8 cellular contexts compared by ENCODE assay signal in the genomic region with DNA sequence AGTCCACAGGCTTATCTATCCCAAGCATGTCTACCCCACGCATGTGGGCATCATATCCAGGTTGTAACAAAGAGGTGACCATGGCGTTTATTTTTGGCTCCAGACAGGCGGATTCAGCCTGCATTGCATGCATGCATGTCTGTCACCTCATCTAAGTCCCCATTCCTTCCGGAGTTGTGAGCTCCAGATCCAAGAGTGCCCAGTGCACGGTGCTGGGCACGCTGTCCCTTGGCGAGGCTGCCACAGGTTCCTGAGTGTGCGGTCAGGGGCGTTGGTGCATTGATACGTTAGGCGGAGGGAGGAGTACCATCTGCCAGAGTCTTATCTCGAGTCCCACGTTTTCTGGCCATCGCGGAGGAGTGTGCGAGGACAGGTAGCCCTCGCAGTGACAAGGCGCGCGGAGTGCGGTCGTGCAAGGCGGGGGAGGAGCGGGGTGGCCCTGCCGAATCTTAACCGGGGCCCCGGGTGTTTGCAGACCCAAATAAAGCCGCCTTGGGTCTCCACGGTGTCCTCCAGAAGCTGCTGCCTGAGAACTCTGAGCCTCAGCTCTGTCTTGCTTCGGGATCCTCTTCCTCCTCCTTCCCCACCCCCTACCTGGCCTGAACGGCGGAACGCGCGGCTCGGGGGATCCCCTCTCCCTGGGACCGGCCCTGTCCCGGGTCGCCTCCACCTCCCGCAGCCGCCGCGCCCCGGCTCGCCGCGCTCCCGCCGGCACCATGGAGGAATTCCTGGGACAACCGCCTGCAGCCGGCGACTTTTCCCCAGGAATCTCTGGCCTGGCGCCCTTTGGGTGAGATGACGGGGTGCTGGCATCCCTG. TPM values are rescaled to one million over a fixed set of nuclear protein-coding genes. Genes with fewer than 3 reads are reported as not detected.
DNase-seq lines count a peak whose midpoint lies in the region; ATAC-seq and TF ChIP-seq lines count a peak whose summit lies in the region.

No MANE protein-coding gene starts in this region.

- H3K79me1 ChIP-seq in H9 (ENCODE audit: insufficient read depth, low read depth, low read length, poor library complexity, severe bottlenecking), result no peaks in the 10 kb centered on the region

- in situ Hi-C loops in astrocyte of the cerebellum (cut with HindIII; ENCODE audit: low sequenced_read_pairs), result no loop called here

- H3K4me3 Mint-ChIP-seq in H9, result peak overlapping the region; percentile 79 to 90
- H3K4me3 Mint-ChIP-seq in memory B cell, result peak overlapping the region; percentile 90
- H3K4me3 Mint-ChIP-seq in stimulated activated naive CD8-positive, alpha-beta T cell treated with anti-CD3 and anti-CD28 coated beads, Interleukin-15, amount 100 ng/mL, for 72 hours, result no peak overlapping the region

- no peaks in the 10 kb centered on the region for H3K9me2 ChIP-seq in PC-9 (ENCODE audit: insufficient read depth)

- no peak overlapping the region for H3K4ac ChIP-seq in H9 (ENCODE audit: low read depth, low read length)

- intact Hi-C loops in PC-9 (cut with micrococcal nuclease; ENCODE audit: unreplicated experiment), result no loop called here

- no peak overlapping the region for H2BK15ac ChIP-seq in H9 (ENCODE audit: low read depth, low read length)

- peaks cover 30% of the 10 kb centered on the region; the same call in 1 of the 2 replicates for H3K27me3 ChIP-seq in H9 (ENCODE audit: insufficient read depth, low read length)
- no peaks in the 10 kb centered on the region for H3K27me3 ChIP-seq in PC-9 (ENCODE audit: insufficient read depth, low read depth)

- H3K27me3 Mint-ChIP-seq in H9 (ENCODE audit: low read depth), result peaks cover 59% of the 10 kb centered on the region
- peaks cover 9% of the 10 kb centered on the region for H3K27me3 Mint-ChIP-seq in memory B cell
- peaks cover 41% of the 10 kb centered on the region for H3K27me3 Mint-ChIP-seq in stimulated activated naive CD8-positive, alpha-beta T cell treated with anti-CD3 and anti-CD28 coated beads, Interleukin-15, amount 100 ng/mL, for 72 hours

- no peaks in the 10 kb centered on the region for H3F3A ChIP-seq in PC-9 (ENCODE audit: insufficient read depth, low read depth)

- ATAC-seq in memory B cell (ENCODE audit: low read depth), result peak; percentile 31
- no peak for ATAC-seq in stimulated activated naive CD8-positive, alpha-beta T cell treated with anti-CD3 and anti-CD28 coated beads, Interleukin-15, amount 100 ng/mL, for 72 hours

- no peak overlapping the region for H2AK5ac ChIP-seq in H9 (ENCODE audit: insufficient read length, low read length)

- H3K36me3 Mint-ChIP-seq in H9 (ENCODE audit: insufficient read depth in 1 of 3, low read depth in 3 of 3) (no peaks in the 10 kb centered on the region; a peak in 2 of 7 replicates), memory B cell (no peaks in the 10 kb centered on the region)

- H4K91ac ChIP-seq in H9 (ENCODE audit: insufficient read length, low read depth, low read length), result no peak overlapping the region

- H3K36me3 ChIP-seq in PC-9 (ENCODE audit: low read depth), result no peaks in the 10 kb centered on the region

- no peak overlapping the region for H2BK12ac ChIP-seq in H9 (ENCODE audit: insufficient read length, low read depth, low read length)

- no peak overlapping the region for H4K8ac ChIP-seq in H9 (replicated peaks; ENCODE audit: insufficient read length, low read depth, low read length)

- no peak overlapping the region for H4K5ac ChIP-seq in H9 (ENCODE audit: insufficient read length, low read depth, low read length)

- peaks cover 14% of the 10 kb centered on the region for H3K23me2 ChIP-seq in H9 (ENCODE audit: insufficient read length, low read depth, low read length, poor library complexity, severe bottlenecking)

- H3K4me2 ChIP-seq in H9 (ENCODE audit: insufficient read depth, insufficient read length, low read length) (peak overlapping the region; percentile 96), PC-9 (no peak overlapping the region)

- no peaks in the 10 kb centered on the region for H3K79me2 ChIP-seq in H9 (ENCODE audit: insufficient read depth, low read length)
- H3K79me2 ChIP-seq in PC-9 (ENCODE audit: low read depth), result no peaks in the 10 kb centered on the region

- H3K4me1 Mint-ChIP-seq in H9 (peaks cover 16 to 18% of the 10 kb centered on the region in 2 experiments), memory B cell (peaks cover 13% of the 10 kb centered on the region)
- H3K4me1 Mint-ChIP-seq in stimulated activated naive CD8-positive, alpha-beta T cell treated with anti-CD3 and anti-CD28 coated beads, Interleukin-15, amount 100 ng/mL, for 72 hours, result no peaks in the 10 kb centered on the region

- H3K27ac Mint-ChIP-seq in H9, result no peak overlapping the region
- no peak overlapping the region for H3K27ac Mint-ChIP-seq in memory B cell
- no peak overlapping the region for H3K27ac Mint-ChIP-seq in stimulated activated naive CD8-positive, alpha-beta T cell treated with anti-CD3 and anti-CD28 coated beads, Interleukin-15, amount 100 ng/mL, for 72 hours

- H2BK20ac ChIP-seq in H9 (ENCODE audit: low read depth, low read length, poor library complexity, severe bottlenecking), result no peak overlapping the region

- H3K9me3 ChIP-seq in H9 (ENCODE audit: control insufficient read depth, low read depth, low read length) (no peaks in the 10 kb centered on the region), PC-9 (ENCODE audit: insufficient read depth, low read depth) (no peaks in the 10 kb centered on the region)

- H3K23ac ChIP-seq in H9 (ENCODE audit: insufficient read length, low read depth, low read length), result no peak overlapping the region

- H3K27ac ChIP-seq in H9 (ENCODE audit: insufficient read length, low read depth, low read length) (no peak overlapping the region), PC-9 (no peak overlapping the region)

- no peak overlapping the region; the same call in 1 of the 2 replicates for H3K14ac ChIP-seq in H9 (ENCODE audit: insufficient read depth, low read length)

- no peak overlapping the region for H2BK120ac ChIP-seq in H9 (ENCODE audit: low read depth, low read length, poor library complexity, severe bottlenecking)

- H4K20me1 ChIP-seq in H9 (ENCODE audit: control insufficient read depth, insufficient read depth, insufficient read length) (no peaks in the 10 kb centered on the region), PC-9 (ENCODE audit: insufficient read depth) (no peaks in the 10 kb centered on the region)

- H3K56ac ChIP-seq in H9 (ENCODE audit: insufficient read length, low read depth, low read length), result no peak overlapping the region

- POLR2A ChIA-PET in PC-9 (lab: Charles Lee; ENCODE audit: unreplicated experiment), result no interaction called here

- TF ChIP-seq CTCF in H9 (conservative IDR thresholded peaks at IDR 0.05) (no peak), astrocyte of the cerebellum (IDR thresholded peaks at IDR 0.05; ENCODE audit: low read depth, low read length, missing control alignments) (no peak), PC-9 (conservative IDR thresholded peaks at IDR 0.05) (no peak)

- WGBS in H9 (ENCODE audit: extremely low coverage, insufficient read length, low lambda C conversion rate), result no CpG with 5 or more reads among the region's 54 CpGs

- H3K9me3 Mint-ChIP-seq in H9 (no peaks in the 10 kb centered on the region; a peak in 1 of 5 replicates), memory B cell (no peaks in the 10 kb centered on the region)
- H3K9me3 Mint-ChIP-seq in stimulated activated naive CD8-positive, alpha-beta T cell treated with anti-CD3 and anti-CD28 coated beads, Interleukin-15, amount 100 ng/mL, for 72 hours, result peaks cover 0 to 9% of the 10 kb centered on the region in 2 donors

- H3T11ph ChIP-seq in H9 (ENCODE audit: low read length), result no peak overlapping the region

- H3K9ac ChIP-seq in H9 (ENCODE audit: extremely low read depth, insufficient read length, low read length), result peak overlapping the region; percentile 55

- no peak overlapping the region for H3K18ac ChIP-seq in H9 (ENCODE audit: insufficient read length, low read depth, low read length)

- H2AFZ ChIP-seq in H9 (ENCODE audit: low read length) (peak overlapping the region; percentile 9), PC-9 (no peak overlapping the region)

- CTCF ChIA-PET in PC-9 (lab: Charles Lee), result no interaction called here

- DNase-seq in AG20443 (ENCODE audit: low spot score), result peak; percentile 14
- DNase-seq in H9, result peak; percentile 40
- DNase-seq in astrocyte of the cerebellum (ENCODE audit: low read depth), result no peak
- peak in 1 of 2 donors; percentile 17 for DNase-seq in memory B cell (ENCODE audit: low spot score in 2 of 2)
- no peak for DNase-seq in ecto neural progenitor cell (ENCODE audit: low spot score)
- DNase-seq in activated CD4-positive, alpha-beta T cell treated with anti-CD3 and anti-CD28 coated beads, Interleukin-2, amount 50 U/mL, for 1 hour, result no peak
- no peak for DNase-seq in PC-9
- DNase-seq in stimulated activated naive CD8-positive, alpha-beta T cell treated with anti-CD3 and anti-CD28 coated beads, Interleukin-15, amount 100 ng/mL, for 72 hours, result no peak

- no peak overlapping the region for H2BK5ac ChIP-seq in H9 (ENCODE audit: insufficient read length, low read length)

- BruUV-seq in PC-9 (replicated peaks; lab: Mats Ljungman, UMichigan), result no TSS peak

- H3K4me1 ChIP-seq in H9 (ENCODE audit: insufficient read depth, low read length) (no peaks in the 10 kb centered on the region), PC-9 (replicated peaks; ENCODE audit: insufficient read depth) (no peaks in the 10 kb centered on the region)

- H3K4me3 ChIP-seq in astrocyte of the cerebellum (ENCODE audit: low read depth, low read length) (peak overlapping the region; percentile 58), PC-9 (no peak overlapping the region)

RNA-seq across cellular contexts. Expression of a gene that starts 0.6 kb away (rescaled TPM):
- total RNA-seq in H9 (2021), result 0.22 TPM in 1 of 2 replicates, not detected in the other
- total RNA-seq in PC-9 (2021), result not detected in 2 replicates

Comparison
In these comparisons a context has a peak if more than half of its experiments do, and no peak if none do; other contexts are left out.
1. DNase-seq: peak in AG20443 (single experiment) and H9 (single experiment); none in astrocyte of the cerebellum (single experiment), ecto neural progenitor cell (single experiment), activated CD4-positive, alpha-beta T cell treated with anti-CD3 and anti-CD28 coated beads, Interleukin-2, amount 50 U/mL, for 1 hour (single experiment), PC-9 (0 of 2) and stimulated activated naive CD8-positive, alpha-beta T cell treated with anti-CD3 and anti-CD28 coated beads, Interleukin-15, amount 100 ng/mL, for 72 hours (0 of 2).
2. H3K4me3 Mint-ChIP-seq: peak in H9 (2 of 2) and memory B cell (single experiment); none in stimulated activated naive CD8-positive, alpha-beta T cell treated with anti-CD3 and anti-CD28 coated beads, Interleukin-15, amount 100 ng/mL, for 72 hours (0 of 2).